38 cellular contexts compared by ENCODE assay signal in genomic region chr18:79776674-79777073, GRCh38. TPM values are rescaled to one million over a fixed set of nuclear protein-coding genes. Genes with fewer than 3 reads are reported as not detected.
"Had no signal": no experiment of that assay in that cellular context is flagged by ENCODE, and none has a peak within 500 bp of the region (broad histone marks: within the 10 kb centered on the region; RNA-seq: fewer than 3 reads in every experiment).

No MANE protein-coding gene starts in this region.

- H3K4me3 ChIP-seq: coronary artery, dorsolateral prefrontal cortex, esophagus squamous epithelium, gastroesophageal sphincter, heart right ventricle, hepatocyte had no signal

- DNase-seq: activated B cell treated with CpG ODN at 0.5 μM for 24 hours; activated CD4-positive, alpha-beta T cell treated with anti-CD3 and anti-CD28 coated beads for 48 hours; activated CD4-positive, alpha-beta T cell treated with anti-CD3 and anti-CD28 coated beads, Interleukin-2, amount 50 U/mL, for 1 hour; activated CD4-positive, alpha-beta T cell treated with anti-CD3 and anti-CD28 coated beads, Interleukin-2, amount 50 U/mL, for 48 hours; activated CD8-positive, alpha-beta T cell treated with anti-CD3 and anti-CD28 coated beads for 36 hours; activated gamma-delta T cell treated with Interleukin-2 at 50 U/mL for 16 hours; activated naive CD4-positive, alpha-beta T cell treated with anti-CD3 and anti-CD28 coated beads, Interleukin-2, amount 50 U/mL, for 16 hours; activated naive CD4-positive, alpha-beta T cell treated with Interleukin-2 at 50 U/mL for 16 hours; activated T-cell treated with anti-CD3 and anti-CD28 coated beads for 4 hours; activated T-cell treated with anti-CD3 and anti-CD28 coated beads, Interleukin-2, amount 50 U/mL, for 48 hours; amniotic stem cell; anterior cingulate cortex; brain microvascular endothelial cell; effector memory CD8-positive, alpha-beta T cell; esophagus squamous epithelium; foreskin melanocyte; heart right ventricle; T-helper 17 cell; T1000; WERI-Rb-1 had no signal

- H3K27ac Mint-ChIP-seq: activated B cell treated with CpG ODN at 0.5 μM for 24 hours; activated CD8-positive, alpha-beta T cell treated with anti-CD3 and anti-CD28 coated beads for 36 hours; activated naive CD8-positive, alpha-beta T cell; activated T-helper 1 cell treated with anti-CD3 and anti-CD28 coated beads, Interleukin-12 subunit alpha, Interleukin-12 subunit beta, Interleukin-2, Interleukin-4 antibody, amounts not matched to agents 30 ng/mL and 10 ng/mL and 1 ng/mL, durations not matched to agents 14 hours and 24 hours and 36 hours; activated T-helper 2 cell treated with anti-CD3 and anti-CD28 coated beads, Interferon-gamma antibody, Interleukin-2, Interleukin-4, amounts not matched to agents 10 μg/mL and 5 μg/mL and 100 μg/mL, durations not matched to agents 14 hours and 24 hours and 36 hours; dendritic cell treated with granulocyte-macrophage colony-stimulating factor and Interleukin-4, amounts not matched to agents 40 ng/mL and 50 ng/mL, for 4 days; T-helper 17 cell; T-helper 2 cell treated with Interferon-gamma antibody and Interleukin-4, amounts not matched to agents 5 μg/mL and 100 μg/mL, for 36 hours had no signal

- H3K36me3 ChIP-seq: brain microvascular endothelial cell, esophagus squamous epithelium, gastroesophageal sphincter, heart right ventricle, WERI-Rb-1 had no signal

- H3K9me3 Mint-ChIP-seq: activated B cell treated with CpG ODN at 0.5 μM for 24 hours; activated CD8-positive, alpha-beta T cell treated with anti-CD3 and anti-CD28 coated beads for 36 hours; activated T-helper 1 cell treated with anti-CD3 and anti-CD28 coated beads, Interleukin-12 subunit alpha, Interleukin-12 subunit beta, Interleukin-2, Interleukin-4 antibody, amounts not matched to agents 30 ng/mL and 10 ng/mL and 1 ng/mL, durations not matched to agents 14 hours and 24 hours and 36 hours; activated T-helper 2 cell treated with anti-CD3 and anti-CD28 coated beads, Interferon-gamma antibody, Interleukin-2, Interleukin-4, amounts not matched to agents 10 μg/mL and 5 μg/mL and 100 μg/mL, durations not matched to agents 14 hours and 24 hours and 36 hours; central memory CD8-positive, alpha-beta T cell; dendritic cell treated with granulocyte-macrophage colony-stimulating factor and Interleukin-4, amounts not matched to agents 40 ng/mL and 50 ng/mL, for 4 days; T-helper 2 cell treated with Interferon-gamma antibody and Interleukin-4, amounts not matched to agents 5 μg/mL and 100 μg/mL, for 36 hours had no signal

- H3K36me3 Mint-ChIP-seq: activated naive CD8-positive, alpha-beta T cell had no signal

- H3K4me3 Mint-ChIP-seq: activated B cell treated with CpG ODN at 0.5 μM for 24 hours; activated CD8-positive, alpha-beta T cell treated with anti-CD3 and anti-CD28 coated beads for 36 hours; activated naive CD8-positive, alpha-beta T cell; activated T-helper 1 cell treated with anti-CD3 and anti-CD28 coated beads, Interleukin-12 subunit alpha, Interleukin-12 subunit beta, Interleukin-2, Interleukin-4 antibody, amounts not matched to agents 30 ng/mL and 10 ng/mL and 1 ng/mL, durations not matched to agents 14 hours and 24 hours and 36 hours; central memory CD8-positive, alpha-beta T cell; dendritic cell treated with granulocyte-macrophage colony-stimulating factor and Interleukin-4, amounts not matched to agents 40 ng/mL and 50 ng/mL, for 4 days; effector memory CD8-positive, alpha-beta T cell; T-helper 17 cell; T-helper 2 cell treated with Interferon-gamma antibody and Interleukin-4, amounts not matched to agents 5 μg/mL and 100 μg/mL, for 36 hours had no signal

- FAIRE-seq: astrocyte, endometrium, endothelial cell of umbilical vein had no signal

- H3K9me3 ChIP-seq: esophagus squamous epithelium, gastroesophageal sphincter, heart right ventricle had no signal

- H2AFZ ChIP-seq: hepatocyte had no signal

- H3K27me3 ChIP-seq: hepatocyte had no signal

- H3K27ac ChIP-seq: brain microvascular endothelial cell, coronary artery, dorsolateral prefrontal cortex, epithelial cell of prostate, esophagus squamous epithelium, gastroesophageal sphincter, heart right ventricle, hepatocyte, WERI-Rb-1 had no signal

- H3K4me2 ChIP-seq: hepatocyte had no signal

- ATAC-seq: activated CD4-positive, CD25-positive, alpha-beta regulatory T cell treated with anti-CD3 and anti-CD28 coated beads, Interleukin-2, amount 50 U/mL, for 24 hours; activated CD8-positive, alpha-beta T cell treated with anti-CD3 and anti-CD28 coated beads for 36 hours; effector memory CD8-positive, alpha-beta T cell; gastroesophageal sphincter; heart right ventricle; T-helper 17 cell had no signal

- H3K4me1 Mint-ChIP-seq: activated B cell treated with CpG ODN at 0.5 μM for 24 hours; central memory CD8-positive, alpha-beta T cell; T-helper 17 cell had no signal

- H3K4me1 ChIP-seq: esophagus squamous epithelium, gastroesophageal sphincter, heart right ventricle had no signal

- H3K79me2 ChIP-seq: hepatocyte had no signal

RNA-seq across cellular contexts. Expression of gene KCNG2, which starts 21.1 kb away (rescaled TPM):
- total RNA-seq: activated B cell treated with CpG ODN at 0.5 μM for 24 hours; activated CD8-positive, alpha-beta memory T cell treated with anti-CD3 and anti-CD28 coated beads for 36 hours; activated CD8-positive, alpha-beta T cell treated with anti-CD3 and anti-CD28 coated beads for 36 hours; activated T-helper 1 cell treated with anti-CD3 and anti-CD28 coated beads, Interleukin-12 subunit alpha, Interleukin-12 subunit beta, Interleukin-2, Interleukin-4 antibody, amounts not matched to agents 30 ng/mL and 10 ng/mL and 1 ng/mL, durations not matched to agents 14 hours and 24 hours and 36 hours; activated T-helper 2 cell treated with anti-CD3 and anti-CD28 coated beads, Interferon-gamma antibody, Interleukin-2, Interleukin-4, amounts not matched to agents 10 μg/mL and 5 μg/mL and 100 μg/mL, durations not matched to agents 14 hours and 24 hours and 36 hours; bronchial epithelial cell; endothelial cell of umbilical vein; glomerular endothelial cell; hepatocyte; T-helper 17 cell had no signal
- polyA plus RNA-seq: endothelial cell of umbilical vein, hepatocyte had no signal
